In the genomic region with DNA sequence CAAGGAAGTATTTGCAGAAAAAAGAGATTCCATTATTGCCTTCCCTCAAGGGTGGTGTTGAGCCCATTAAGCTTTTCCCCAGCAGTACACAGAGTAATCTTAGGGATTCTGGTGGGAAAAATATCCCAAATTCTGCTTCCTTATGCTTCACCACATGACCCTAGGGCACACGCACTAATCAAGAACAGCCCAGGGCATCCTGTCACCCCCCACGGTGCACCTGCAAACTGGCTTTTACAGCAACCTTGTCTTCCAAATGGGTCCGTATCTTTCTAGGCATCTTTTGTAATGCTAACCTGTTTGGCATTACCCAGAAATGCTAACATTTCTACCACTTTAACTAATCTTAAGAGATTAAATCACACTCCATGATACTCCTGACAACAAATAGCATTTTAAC, we compare ENCODE assay signal across 29 cellular contexts. TPM values are rescaled to one million over a fixed set of nuclear protein-coding genes. Genes with fewer than 3 reads are reported as not detected.
"Had no signal": no experiment of that assay in that cellular context is flagged by ENCODE, and none has a peak within 500 bp of the region (broad histone marks: within the 10 kb centered on the region; RNA-seq: fewer than 3 reads in every experiment).

No MANE protein-coding gene starts in this region.

- H3K4me3 ChIP-seq: esophagus squamous epithelium, gastrocnemius medialis, heart left ventricle, lung, testis, vagina had no signal

- H3K9me3 ChIP-seq: esophagus squamous epithelium, gastrocnemius medialis, heart left ventricle, testis, vagina had no signal

- ATAC-seq: activated naive CD4-positive, alpha-beta T cell treated with anti-CD3 and anti-CD28 coated beads, Interleukin-2, amount 50 U/mL, for 72 hours; activated T-helper 17 cell treated with anti-CD3 and anti-CD28 coated beads, Interleukin-2, amount 50 U/mL, for 72 hours; gastrocnemius medialis; heart left ventricle; left lobe of liver; naive thymus-derived CD4-positive, alpha-beta T cell; sciatic nerve had no signal

- DNase-seq: activated CD4-positive, alpha-beta T cell treated with anti-CD3 and anti-CD28 coated beads for 1 hour; activated CD8-positive, alpha-beta memory T cell treated with anti-CD3 and anti-CD28 coated beads for 24 hours; activated CD8-positive, alpha-beta memory T cell treated with anti-CD3 and anti-CD28 coated beads, Interleukin-2, amount 50 U/mL, for 4 hours; activated T-cell treated with anti-CD3 and anti-CD28 coated beads, Interleukin-2, amount 50 U/mL, for 24 hours; aorta; brain microvascular endothelial cell; dermis blood vessel endothelial cell; effector memory CD4-positive, alpha-beta T cell; esophagus squamous epithelium; gastrocnemius medialis; heart left ventricle; kidney; naive thymus-derived CD4-positive, alpha-beta T cell; posterior cingulate gyrus; small intestine; stimulated activated CD4-positive, alpha-beta T cell treated with anti-CD3 and anti-CD28 coated beads, Interleukin-15, amount 100 ng/mL, for 24 hours; stimulated activated CD8-positive, alpha-beta memory T cell treated with anti-CD3 and anti-CD28 coated beads, Interleukin-4, amount 100 ng/mL, for 48 hours; stimulated activated naive CD4-positive, alpha-beta T cell; T-helper 2 cell; testis had no signal

- H3K36me3 ChIP-seq: brain microvascular endothelial cell, esophagus squamous epithelium, gastrocnemius medialis, heart left ventricle, vagina had no signal

- H3K4me1 ChIP-seq: esophagus squamous epithelium, gastrocnemius medialis, testis, vagina had no signal

- H3K27me3 ChIP-seq: gastrocnemius medialis, testis, vagina had no signal

- H3K27ac ChIP-seq: brain microvascular endothelial cell, esophagus squamous epithelium, gastrocnemius medialis, heart left ventricle, testis, vagina, VCaP had no signal

RNA-seq across cellular contexts. Expression of a gene that starts 0.9 kb away (rescaled TPM):
- total RNA-seq: activated naive CD4-positive, alpha-beta T cell treated with anti-CD3 and anti-CD28 coated beads, Interleukin-2, amount 50 U/mL, for 72 hours; activated T-helper 17 cell treated with anti-CD3 and anti-CD28 coated beads, Interleukin-2, amount 50 U/mL, for 72 hours; aorta; dermis blood vessel endothelial cell; esophagus squamous epithelium; gastrocnemius medialis; heart left ventricle; kidney; left lobe of liver; lung; naive thymus-derived CD4-positive, alpha-beta T cell; neural crest cell; omental fat pad; sciatic nerve; vagina had no signal
